24 cellular contexts compared by ENCODE assay signal in genomic region chr17:17060930-17061329, GRCh38. TPM values are rescaled to one million over a fixed set of nuclear protein-coding genes. Genes with fewer than 3 reads are reported as not detected.
DNase-seq lines count a peak whose midpoint lies in the region; ATAC-seq and TF ChIP-seq lines count a peak whose summit lies in the region.
"Had no signal": no experiment of that assay in that cellular context is flagged by ENCODE, and none has a peak within 500 bp of the region (broad histone marks: within the 10 kb centered on the region; RNA-seq: fewer than 3 reads in every experiment).

No MANE protein-coding gene starts in this region.

- H3K4me3 Mint-ChIP-seq in CD4-positive, alpha-beta memory T cell = no peak overlapping the region
- no peak overlapping the region for H3K4me3 Mint-ChIP-seq in T-helper 17 cell
- no peak overlapping the region for H3K4me3 Mint-ChIP-seq in activated T-helper 1 cell treated with anti-CD3 and anti-CD28 coated beads, Interleukin-12 subunit alpha, Interleukin-12 subunit beta, Interleukin-2, Interleukin-4 antibody, amounts not matched to agents 30 ng/mL and 10 ng/mL and 1 ng/mL, durations not matched to agents 14 hours and 24 hours and 36 hours
- H3K4me3 Mint-ChIP-seq: activated CD8-positive, alpha-beta T cell treated with anti-CD3 and anti-CD28 coated beads, Interleukin-2, amount 10 ng/mL, durations not matched to agents 7 days and 5 days; activated naive CD8-positive, alpha-beta T cell had no signal

- H3K27ac Mint-ChIP-seq in CD4-positive, alpha-beta memory T cell = peak overlapping the region in 4 of 7 donors; percentile 23 to 68 (median 62)
- peak overlapping the region; percentile 75 for H3K27ac Mint-ChIP-seq in T-helper 17 cell
- H3K27ac Mint-ChIP-seq in activated T-helper 1 cell treated with anti-CD3 and anti-CD28 coated beads, Interleukin-12 subunit alpha, Interleukin-12 subunit beta, Interleukin-2, Interleukin-4 antibody, amounts not matched to agents 30 ng/mL and 10 ng/mL and 1 ng/mL, durations not matched to agents 14 hours and 24 hours and 36 hours = no peak overlapping the region
- H3K27ac Mint-ChIP-seq: activated CD8-positive, alpha-beta T cell treated with anti-CD3 and anti-CD28 coated beads, Interleukin-2, amount 10 ng/mL, durations not matched to agents 7 days and 5 days; activated naive CD8-positive, alpha-beta T cell had no signal

- TF ChIP-seq CTCF in gastrocnemius medialis (IDR thresholded peaks at IDR 0.05 in 4 of 5, conservative IDR thresholded peaks at IDR 0.05 in 1 of 5) = no peak

- H3K27ac ChIP-seq in CD4-positive, alpha-beta memory T cell (ENCODE audit: low read depth, low read length) = no peak overlapping the region
- peak overlapping the region; percentile 77 to 86 (median 78) for H3K27ac ChIP-seq in gastrocnemius medialis
- H3K27ac ChIP-seq: body of pancreas, colonic mucosa, HL-60, pancreas had no signal

- peaks cover 20% of the 10 kb centered on the region for H3K36me3 ChIP-seq in CD4-positive, alpha-beta memory T cell (ENCODE audit: insufficient read depth, low read length)
- peaks cover 0 to 5% of the 10 kb centered on the region in 2 donors for H3K36me3 ChIP-seq in gastrocnemius medialis
- H3K36me3 ChIP-seq: colonic mucosa, MG63, pancreas had no signal

- no peak for TF ChIP-seq POLR2A in gastrocnemius medialis (IDR thresholded peaks at IDR 0.05)

- peaks cover 40 to 67% (median 57%) of the 10 kb centered on the region in 4 donors for H3K4me1 Mint-ChIP-seq in CD4-positive, alpha-beta memory T cell
- peaks cover 52% of the 10 kb centered on the region for H3K4me1 Mint-ChIP-seq in T-helper 17 cell
- peaks cover 21% of the 10 kb centered on the region for H3K4me1 Mint-ChIP-seq in activated T-helper 1 cell treated with anti-CD3 and anti-CD28 coated beads, Interleukin-12 subunit alpha, Interleukin-12 subunit beta, Interleukin-2, Interleukin-4 antibody, amounts not matched to agents 30 ng/mL and 10 ng/mL and 1 ng/mL, durations not matched to agents 14 hours and 24 hours and 36 hours (ENCODE audit: low read depth)

- POLR2A ChIA-PET in CD4-positive, alpha-beta memory T cell (lab: Charles Lee; ENCODE audit: partially characterized antibody) = no interaction called here

- H3K27me3 ChIP-seq in CD4-positive, alpha-beta memory T cell (ENCODE audit: insufficient read depth, low read length) = no peaks in the 10 kb centered on the region
- H3K27me3 ChIP-seq in gastrocnemius medialis = no peaks in the 10 kb centered on the region
- H3K27me3 ChIP-seq: body of pancreas, colonic mucosa, MG63, pancreas had no signal

- H3K9me3 Mint-ChIP-seq in CD4-positive, alpha-beta memory T cell = no peaks in the 10 kb centered on the region
- H3K9me3 Mint-ChIP-seq in activated T-helper 1 cell treated with anti-CD3 and anti-CD28 coated beads, Interleukin-12 subunit alpha, Interleukin-12 subunit beta, Interleukin-2, Interleukin-4 antibody, amounts not matched to agents 30 ng/mL and 10 ng/mL and 1 ng/mL, durations not matched to agents 14 hours and 24 hours and 36 hours = no peaks in the 10 kb centered on the region
- H3K9me3 Mint-ChIP-seq: IgD-negative memory B cell had no signal

- no peaks in the 10 kb centered on the region for H3K9me3 ChIP-seq in CD4-positive, alpha-beta memory T cell (ENCODE audit: control insufficient read depth in 1 of 2, low read length in 2 of 2)
- H3K9me3 ChIP-seq in T-helper 17 cell (ENCODE audit: control insufficient read depth, low read length, poor library complexity, severe bottlenecking) = no peaks in the 10 kb centered on the region
- no peaks in the 10 kb centered on the region for H3K9me3 ChIP-seq in gastrocnemius medialis
- H3K9me3 ChIP-seq: body of pancreas, colonic mucosa, MG63, pancreas had no signal

- CTCF ChIA-PET in CD4-positive, alpha-beta memory T cell (lab: Charles Lee; ENCODE audit: partially characterized antibody) = no interaction called here

- peaks cover 47% of the 10 kb centered on the region for H3K4me1 ChIP-seq in CD4-positive, alpha-beta memory T cell (ENCODE audit: insufficient read depth, low read length)
- peaks cover 98 to 99% of the 10 kb centered on the region in 2 donors for H3K4me1 ChIP-seq in gastrocnemius medialis
- H3K4me1 ChIP-seq: colonic mucosa had no signal

- in situ Hi-C loops in gastrocnemius medialis (cut with MboI; ENCODE audit: low sequenced_read_pairs in 4 of 4) = no loop called here

- no peaks in the 10 kb centered on the region for H3K27me3 Mint-ChIP-seq in CD4-positive, alpha-beta memory T cell
- no peaks in the 10 kb centered on the region for H3K27me3 Mint-ChIP-seq in T-helper 17 cell
- H3K27me3 Mint-ChIP-seq in activated T-helper 1 cell treated with anti-CD3 and anti-CD28 coated beads, Interleukin-12 subunit alpha, Interleukin-12 subunit beta, Interleukin-2, Interleukin-4 antibody, amounts not matched to agents 30 ng/mL and 10 ng/mL and 1 ng/mL, durations not matched to agents 14 hours and 24 hours and 36 hours (ENCODE audit: insufficient read depth) = no peaks in the 10 kb centered on the region
- H3K27me3 Mint-ChIP-seq: activated naive CD8-positive, alpha-beta T cell; IgD-negative memory B cell had no signal

- intact Hi-C loops in CD4-positive, alpha-beta memory T cell (cut with micrococcal nuclease) = no loop called here
- intact Hi-C loops in gastrocnemius medialis (cut with DNase I; ENCODE audit: low total_unique reads) = no loop called here
- intact Hi-C loops in activated T-helper 1 cell treated with anti-CD3 and anti-CD28 coated beads, Interleukin-12 subunit alpha, Interleukin-12 subunit beta, Interleukin-2, Interleukin-4 antibody, amounts not matched to agents 30 ng/mL and 10 ng/mL and 1 ng/mL, durations not matched to agents 14 hours and 24 hours and 36 hours (cut with micrococcal nuclease) = no loop called here

- H3K36me3 Mint-ChIP-seq in CD4-positive, alpha-beta memory T cell = peaks cover 3 to 10% of the 10 kb centered on the region in 2 donors
- no peaks in the 10 kb centered on the region for H3K36me3 Mint-ChIP-seq in T-helper 17 cell (ENCODE audit: low read depth)
- no peaks in the 10 kb centered on the region for H3K36me3 Mint-ChIP-seq in activated T-helper 1 cell treated with anti-CD3 and anti-CD28 coated beads, Interleukin-12 subunit alpha, Interleukin-12 subunit beta, Interleukin-2, Interleukin-4 antibody, amounts not matched to agents 30 ng/mL and 10 ng/mL and 1 ng/mL, durations not matched to agents 14 hours and 24 hours and 36 hours (ENCODE audit: low read depth)
- H3K36me3 Mint-ChIP-seq: IgD-negative memory B cell had no signal

- no peak for DNase-seq in CD4-positive, alpha-beta memory T cell
- DNase-seq in T-helper 17 cell (no peak), left lobe of liver (ENCODE audit: low spot score) (no peak), gastrocnemius medialis (peak in 1 of 2 donors; percentile 35), SIG-M5 treated with dmso at 0.1 percent for 504 hours (lab: John Stamatoyannopoulos, UW; ENCODE audit: unreplicated experiment) (no peak), DMS153 treated with DMSO at 0.1 percent for 48 hours (lab: John Stamatoyannopoulos, UW; ENCODE audit: unreplicated experiment) (no peak)
- DNase-seq in activated T-helper 1 cell treated with anti-CD3 and anti-CD28 coated beads, Interleukin-12 subunit alpha, Interleukin-12 subunit beta, Interleukin-2, Interleukin-4 antibody, amounts not matched to agents 30 ng/mL and 10 ng/mL and 1 ng/mL, durations not matched to agents 14 hours and 24 hours and 36 hours (ENCODE audit: low spot score) = no peak
- DNase-seq: activated CD4-positive, CD25-positive, alpha-beta regulatory T cell treated with anti-CD3 and anti-CD28 coated beads, Interleukin-2, amount 50 U/mL, for 72 hours; activated CD8-positive, alpha-beta T cell treated with anti-CD3 and anti-CD28 coated beads, Interleukin-2, amount 10 ng/mL, durations not matched to agents 7 days and 5 days; activated T-cell treated with anti-CD3 and anti-CD28 coated beads, Interleukin-2, amount 50 U/mL, for 1 hour; body of pancreas; colonic mucosa; MG63; NCI-H1436; NCI-H524 treated with DMSO at 0.1 percent for 48 hours; RPMI8226; stimulated activated CD4-positive, alpha-beta T cell treated with anti-CD3 and anti-CD28 coated beads, Interleukin-1b, Interleukin-23, amount 100 ng/mL, for 48 hours; stimulated activated naive CD4-positive, alpha-beta T cell treated with Interleukin-2 at 50 U/mL for 16 hours; T1000 had no signal

- no peak overlapping the region for H3K4me3 ChIP-seq in CD4-positive, alpha-beta memory T cell (ENCODE audit: low read length in 2 of 2)
- no peak overlapping the region for H3K4me3 ChIP-seq in gastrocnemius medialis
- H3K4me3 ChIP-seq: body of pancreas, colonic mucosa, MG63, pancreas had no signal

- ATAC-seq in T-helper 17 cell (no peak), left lobe of liver (peak; percentile 65), gastrocnemius medialis (peak in 1 of 2 donors; percentile 20), GM21381 (IDR thresholded peaks at IDR 0.05; ENCODE audit: unreplicated experiment) (no peak)
- ATAC-seq: activated CD8-positive, alpha-beta T cell treated with anti-CD3 and anti-CD28 coated beads, Interleukin-2, amount 10 ng/mL, durations not matched to agents 7 days and 5 days; body of pancreas had no signal

RNA-seq across cellular contexts. Expression of gene MPRIP, which starts 18.7 kb away (rescaled TPM):
- 100 to 1,000 TPM; 250 to 255 TPM for total RNA-seq in CD4-positive, alpha-beta memory T cell
- polyA plus RNA-seq in CD4-positive, alpha-beta memory T cell = 10 to 100 TPM; 48.4 to 53.2 TPM
- total RNA-seq in T-helper 17 cell (100 to 1,000 TPM; 268 to 269 TPM), left lobe of liver (93.3 TPM), gastrocnemius medialis (100 to 1,000 TPM in 3 of 4 donors, 10 to 100 TPM in 1; 71.1 to 127 (median 124) TPM)
- 169 and 175 TPM in 2 replicates for total RNA-seq in activated T-helper 1 cell treated with anti-CD3 and anti-CD28 coated beads, Interleukin-12 subunit alpha, Interleukin-12 subunit beta, Interleukin-2, Interleukin-4 antibody, amounts not matched to agents 30 ng/mL and 10 ng/mL and 1 ng/mL, durations not matched to agents 14 hours and 24 hours and 36 hours
